In the genomic region with DNA sequence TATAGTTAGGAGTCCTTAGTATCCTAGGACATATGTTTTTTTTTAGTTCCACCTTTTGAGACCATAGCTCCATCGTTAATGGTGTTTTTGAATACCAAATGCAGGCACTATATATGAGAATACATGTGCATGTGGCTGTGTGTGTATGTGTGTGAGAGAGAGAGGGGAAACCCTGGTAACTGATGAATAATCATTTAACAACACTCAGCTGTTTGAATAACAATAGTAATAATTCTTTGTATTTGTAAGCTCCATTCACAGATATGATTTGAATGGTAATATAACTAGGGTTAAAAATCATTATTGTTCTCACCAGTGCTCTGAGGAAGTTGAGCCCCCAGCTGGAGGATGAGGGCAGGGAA, we compare ENCODE assay signal across 15 cellular contexts. TPM values are rescaled to one million over a fixed set of nuclear protein-coding genes. Genes with fewer than 3 reads are reported as not detected.
"Had no signal": no experiment of that assay in that cellular context is flagged by ENCODE, and none has a peak within 500 bp of the region (broad histone marks: within the 10 kb centered on the region; RNA-seq: fewer than 3 reads in every experiment).

No MANE protein-coding gene starts in this region.

- ATAC-seq: left lobe of liver had no signal

- H3K36me3 ChIP-seq: right atrium auricular region, transverse colon had no signal

- H3K27me3 ChIP-seq: right atrium auricular region, transverse colon had no signal

- DNase-seq: activated B cell treated with CpG ODN at 0.5 μM for 24 hours; activated CD4-positive, alpha-beta T cell treated with anti-CD3 and anti-CD28 coated beads, Interleukin-2, amount 50 U/mL, for 4 hours; activated CD8-positive, alpha-beta memory T cell treated with anti-CD3 and anti-CD28 coated beads, Interleukin-2, amount 50 U/mL, for 4 hours; cortex of kidney; erythroblast; natural killer cell; T-helper 17 cell; transverse colon had no signal

- H3K9me3 ChIP-seq: right atrium auricular region, transverse colon had no signal

- FAIRE-seq: islet of Langerhans, small intestine, TTC549 had no signal

- H3K4me3 ChIP-seq: right atrium auricular region, transverse colon had no signal

- H3K4me1 Mint-ChIP-seq: activated B cell treated with CpG ODN at 0.5 μM for 24 hours had no signal

- H3K27ac ChIP-seq: right atrium auricular region, transverse colon had no signal

- H3K27ac Mint-ChIP-seq: activated B cell treated with CpG ODN at 0.5 μM for 24 hours; activated naive CD4-positive, alpha-beta T cell treated with anti-CD3 and anti-CD28 coated beads for 36 hours; effector memory CD8-positive, alpha-beta T cell; natural killer cell; T-helper 17 cell had no signal

- H3K4me3 Mint-ChIP-seq: activated B cell treated with CpG ODN at 0.5 μM for 24 hours; activated naive CD4-positive, alpha-beta T cell treated with anti-CD3 and anti-CD28 coated beads for 36 hours; natural killer cell had no signal

- H3K36me3 Mint-ChIP-seq: natural killer cell had no signal

- H3K9me3 Mint-ChIP-seq: activated naive CD4-positive, alpha-beta T cell treated with anti-CD3 and anti-CD28 coated beads for 36 hours; effector memory CD8-positive, alpha-beta T cell; natural killer cell had no signal

RNA-seq across cellular contexts. Expression of a gene that starts 28.9 kb away (rescaled TPM):
- total RNA-seq: activated B cell treated with CpG ODN at 0.5 μM for 24 hours, natural killer cell had no signal
